ENCODE assay signal across 2 cellular contexts in the genomic region with DNA sequence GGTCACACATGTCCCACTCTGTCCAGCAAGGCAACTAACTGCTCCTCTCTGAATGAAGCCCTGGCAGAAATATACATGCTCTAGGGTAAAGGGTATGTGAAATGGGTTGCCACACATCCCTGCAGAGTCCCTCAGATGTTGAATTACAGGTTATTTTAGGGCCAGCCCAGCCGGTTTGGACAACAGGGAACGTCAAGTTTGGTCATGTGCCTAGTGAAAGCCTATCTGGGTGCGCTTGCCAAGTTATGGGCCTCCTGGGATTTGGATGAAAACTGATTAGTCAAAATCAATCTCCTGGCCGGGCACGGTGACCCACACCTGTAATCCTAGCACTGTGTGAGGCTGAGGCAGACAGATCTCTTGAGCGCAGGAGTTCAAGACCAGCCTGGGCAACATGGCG.
TF ChIP-seq lines count a peak whose summit lies in the region.

No MANE protein-coding gene starts in this region.

TF ChIP-seq in liver, 16 proteins besides CTCF, POLR2A, EP300 and RAD21:
- TF ChIP-seq, protein P1, sequence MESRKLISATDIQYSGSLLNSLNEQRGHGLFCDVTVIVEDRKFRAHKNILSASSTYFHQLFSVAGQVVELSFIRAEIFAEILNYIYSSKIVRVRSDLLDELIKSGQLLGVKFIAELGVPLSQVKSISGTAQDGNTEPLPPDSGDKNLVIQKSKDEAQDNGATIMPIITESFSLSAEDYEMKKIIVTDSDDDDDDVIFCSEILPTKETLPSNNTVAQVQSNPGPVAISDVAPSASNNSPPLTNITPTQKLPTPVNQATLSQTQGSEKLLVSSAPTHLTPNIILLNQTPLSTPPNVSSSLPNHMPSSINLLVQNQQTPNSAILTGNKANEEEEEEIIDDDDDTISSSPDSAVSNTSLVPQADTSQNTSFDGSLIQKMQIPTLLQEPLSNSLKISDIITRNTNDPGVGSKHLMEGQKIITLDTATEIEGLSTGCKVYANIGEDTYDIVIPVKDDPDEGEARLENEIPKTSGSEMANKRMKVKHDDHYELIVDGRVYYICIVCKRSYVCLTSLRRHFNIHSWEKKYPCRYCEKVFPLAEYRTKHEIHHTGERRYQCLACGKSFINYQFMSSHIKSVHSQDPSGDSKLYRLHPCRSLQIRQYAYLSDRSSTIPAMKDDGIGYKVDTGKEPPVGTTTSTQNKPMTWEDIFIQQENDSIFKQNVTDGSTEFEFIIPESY (IDR thresholded peaks at IDR 0.05): no peak
- no peak for TF ChIP-seq ATF3 (IDR thresholded peaks at IDR 0.05)
- TF ChIP-seq RXRA (IDR thresholded peaks at IDR 0.05): peak; percentile 27 to 47
- peak; percentile 56 for TF ChIP-seq SP1 (IDR thresholded peaks at IDR 0.05)

TF ChIP-seq in HepG2, 621 proteins besides CTCF, POLR2A, EP300 and RAD21:
- no peak for TF ChIP-seq ZNF343 (CRISPR knock-in tag; IDR thresholded peaks at IDR 0.05)
- TF ChIP-seq ZNF282 (IDR thresholded peaks at IDR 0.05; ENCODE audit: partially characterized antibody): no peak
- no peak for TF ChIP-seq REL (CRISPR knock-in tag; conservative IDR thresholded peaks at IDR 0.05)
- no peak for TF ChIP-seq TSC22D2 (CRISPR knock-in tag; IDR thresholded peaks at IDR 0.05; ENCODE audit: borderline replicate concordance)
- no peak for TF ChIP-seq ZNF207 (IDR thresholded peaks at IDR 0.05; ENCODE audit: borderline replicate concordance)
- TF ChIP-seq GATAD2A (CRISPR knock-in tag; IDR thresholded peaks at IDR 0.05): no peak
- TF ChIP-seq THYN1 (CRISPR knock-in tag; IDR thresholded peaks at IDR 0.05; ENCODE audit: borderline replicate concordance, low read depth): no peak
- TF ChIP-seq ZNF652 (CRISPR knock-in tag; IDR thresholded peaks at IDR 0.05; ENCODE audit: borderline replicate concordance, low read depth): no peak
- no peak for TF ChIP-seq GATA4 (IDR thresholded peaks at IDR 0.05; ENCODE audit: borderline replicate concordance, low read depth)
- TF ChIP-seq, protein P2, sequence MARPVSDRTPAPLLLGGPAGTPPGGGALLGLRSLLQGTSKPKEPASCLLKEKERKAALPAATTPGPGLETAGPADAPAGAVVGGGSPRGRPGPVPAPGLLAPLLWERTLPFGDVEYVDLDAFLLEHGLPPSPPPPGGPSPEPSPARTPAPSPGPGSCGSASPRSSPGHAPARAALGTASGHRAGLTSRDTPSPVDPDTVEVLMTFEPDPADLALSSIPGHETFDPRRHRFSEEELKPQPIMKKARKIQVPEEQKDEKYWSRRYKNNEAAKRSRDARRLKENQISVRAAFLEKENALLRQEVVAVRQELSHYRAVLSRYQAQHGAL (CRISPR knock-in tag; IDR thresholded peaks at IDR 0.05; ENCODE audit: not compliant biosample characterization): no peak
- TF ChIP-seq ZNF569 (CRISPR knock-in tag; IDR thresholded peaks at IDR 0.05; ENCODE audit: borderline replicate concordance): no peak
- TF ChIP-seq ZNF879 (CRISPR knock-in tag; IDR thresholded peaks at IDR 0.05): no peak
- TF ChIP-seq ZKSCAN8 (CRISPR knock-in tag; IDR thresholded peaks at IDR 0.05; ENCODE audit: borderline replicate concordance): no peak
- TF ChIP-seq ASH2L (IDR thresholded peaks at IDR 0.05; ENCODE audit: insufficient read length, low read depth, low read length): no peak
- TF ChIP-seq SNRNP70 (IDR thresholded peaks at IDR 0.05; ENCODE audit: low read depth, low read length): no peak
- no peak for TF ChIP-seq NR1H2 (CRISPR knock-in tag; IDR thresholded peaks at IDR 0.05; ENCODE audit: borderline replicate concordance, low read depth)
- no peak for TF ChIP-seq ZNF121 (CRISPR knock-in tag; IDR thresholded peaks at IDR 0.05)
